13 cellular contexts compared by ENCODE assay signal in the genomic region with DNA sequence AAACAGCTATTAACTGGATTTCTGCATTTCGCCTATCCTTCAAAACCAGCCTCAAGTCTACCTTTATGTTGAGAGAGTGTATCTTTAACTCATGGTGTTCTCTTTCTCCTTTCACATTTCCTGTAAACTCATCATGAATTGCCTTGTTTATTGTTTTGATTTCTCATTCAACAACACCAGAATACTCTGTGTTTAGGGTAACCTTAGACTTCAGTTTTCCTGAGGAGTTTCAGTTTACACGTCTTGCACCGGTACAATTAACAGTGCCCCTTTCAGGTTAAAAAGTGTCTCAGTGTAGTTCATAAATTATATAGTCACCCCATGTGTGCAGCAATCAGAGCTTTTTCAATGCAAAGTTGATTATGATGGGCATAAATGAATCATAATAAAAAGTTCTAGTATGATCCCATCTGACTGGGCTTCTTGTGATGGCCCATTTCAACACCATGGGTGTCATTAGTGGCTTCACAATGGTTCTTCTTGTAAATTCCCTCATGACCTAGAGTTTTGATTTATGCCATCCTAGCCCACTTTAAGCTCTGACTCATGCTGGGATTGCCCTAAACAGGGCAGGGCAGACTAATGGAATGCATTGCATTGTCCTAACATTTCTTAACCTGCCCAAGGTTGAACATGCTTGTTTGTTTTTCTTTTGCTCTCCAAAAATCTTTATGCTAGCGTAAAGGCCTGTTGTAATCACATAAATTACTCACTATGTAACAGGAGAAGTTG. TPM values are rescaled to one million over a fixed set of nuclear protein-coding genes. Genes with fewer than 3 reads are reported as not detected.
A peak's percentile ranks its signal among the peaks of the same experiment; 100 is the strongest.
DNase-seq lines count a peak whose midpoint lies in the region; ATAC-seq, FAIRE-seq and TF ChIP-seq lines count a peak whose summit lies in the region.
"Had no signal": no experiment of that assay in that cellular context is flagged by ENCODE, and none has a peak within 500 bp of the region (broad histone marks: within the 10 kb centered on the region; RNA-seq: fewer than 3 reads in every experiment).

No MANE protein-coding gene starts in this region.

- H3K4me3 ChIP-seq in adipocyte (ENCODE audit: low read length): peak overlapping the region; percentile 52
- H3K4me3 ChIP-seq: ascending aorta had no signal

- DNase-seq in HS-5 (ENCODE audit: low read depth): peak; percentile 97
- peak; percentile 47 for DNase-seq in adipocyte (ENCODE audit: low read depth)
- DNase-seq in iris pigment epithelial cell (ENCODE audit: low read depth): peak; percentile 15
- no peak for DNase-seq in type B pancreatic cell (ENCODE audit: extremely low spot score, unreplicated experiment)
- DNase-seq in natural killer cell: no peak
- DNase-seq in NCI-H2171 treated with DMSO at 0.1 percent for 48 hours (lab: John Stamatoyannopoulos, UW): no peak
- DNase-seq in frontal cortex (ENCODE audit: low spot score in 2 of 2): no peak
- DNase-seq: activated CD4-positive, alpha-beta T cell treated with anti-CD3 and anti-CD28 coated beads, Interleukin-2, amount 50 U/mL, for 48 hours; hippocampal formation; Kasumi-1; nucleus accumbens had no signal

- no peaks in the 10 kb centered on the region for H3K27me3 ChIP-seq in adipocyte (replicated peaks; ENCODE audit: control insufficient read depth, insufficient read depth, low read length)
- H3K27me3 ChIP-seq: ascending aorta had no signal

- no peak for TF ChIP-seq CTCF in type B pancreatic cell (conservative IDR thresholded peaks at IDR 0.05)
- TF ChIP-seq CTCF in natural killer cell (IDR thresholded peaks at IDR 0.05): no peak

- H3K36me3 Mint-ChIP-seq in type B pancreatic cell (peaks cover 4% of the 10 kb centered on the region), natural killer cell (no peaks in the 10 kb centered on the region)

- no peaks in the 10 kb centered on the region for H3K27me3 Mint-ChIP-seq in type B pancreatic cell
- H3K27me3 Mint-ChIP-seq in natural killer cell (ENCODE audit: low read depth in 2 of 2): no peaks in the 10 kb centered on the region

- H3K4me1 Mint-ChIP-seq in type B pancreatic cell (ENCODE audit: unreplicated experiment) (peaks cover 29% of the 10 kb centered on the region), natural killer cell (no peaks in the 10 kb centered on the region)

- ATAC-seq in HG02852 (IDR thresholded peaks at IDR 0.05; ENCODE audit: unreplicated experiment) (no peak), natural killer cell (no peak)

- no peaks in the 10 kb centered on the region for H3K9me3 Mint-ChIP-seq in type B pancreatic cell
- H3K9me3 Mint-ChIP-seq in natural killer cell: no peaks in the 10 kb centered on the region

- FAIRE-seq in frontal cortex (lab: Jason Lieb, UNC): no peak

- H3K4me3 Mint-ChIP-seq in type B pancreatic cell: peak overlapping the region; percentile 27
- no peak overlapping the region for H3K4me3 Mint-ChIP-seq in natural killer cell

- no peaks in the 10 kb centered on the region for H3K36me3 ChIP-seq in adipocyte (ENCODE audit: control insufficient read depth, insufficient read depth, low read length, severe bottlenecking)
- H3K36me3 ChIP-seq: ascending aorta had no signal

- no peaks in the 10 kb centered on the region for H3K9me3 ChIP-seq in adipocyte (ENCODE audit: control insufficient read depth, low read length)
- H3K9me3 ChIP-seq: ascending aorta had no signal

- intact Hi-C loops in natural killer cell (cut with micrococcal nuclease): no loop called here

- peak overlapping the region; percentile 46 for H3K9ac ChIP-seq in adipocyte (ENCODE audit: low read length)

- peaks cover 30% of the 10 kb centered on the region for H3K4me1 ChIP-seq in adipocyte (ENCODE audit: control insufficient read depth, insufficient read depth, low read length)

- peak overlapping the region; percentile 97 for H3K27ac Mint-ChIP-seq in type B pancreatic cell
- no peak overlapping the region for H3K27ac Mint-ChIP-seq in natural killer cell

RNA-seq across cellular contexts. Expression of gene ITGB8, which starts 22.0 kb away (rescaled TPM):
- 15.6 and 23.3 TPM in 2 replicates for total RNA-seq in type B pancreatic cell (ENCODE audit: low replicate concordance)
- total RNA-seq in natural killer cell: 10 to 100 TPM in 1 of 3 donors, under 1 TPM in 1, not detected in 1; 0.39 to 12.8 TPM
- 66.9 TPM for total RNA-seq in frontal cortex

Comparison
In these comparisons a context has a peak if more than half of its experiments do, and no peak if none do; other contexts are left out.
1. DNase-seq: peak in HS-5 (single experiment), adipocyte (single experiment) and iris pigment epithelial cell (single experiment); none in type B pancreatic cell (single experiment), natural killer cell (single experiment), NCI-H2171 treated with DMSO at 0.1 percent for 48 hours (single experiment) and frontal cortex (0 of 2).